In the genomic region with DNA sequence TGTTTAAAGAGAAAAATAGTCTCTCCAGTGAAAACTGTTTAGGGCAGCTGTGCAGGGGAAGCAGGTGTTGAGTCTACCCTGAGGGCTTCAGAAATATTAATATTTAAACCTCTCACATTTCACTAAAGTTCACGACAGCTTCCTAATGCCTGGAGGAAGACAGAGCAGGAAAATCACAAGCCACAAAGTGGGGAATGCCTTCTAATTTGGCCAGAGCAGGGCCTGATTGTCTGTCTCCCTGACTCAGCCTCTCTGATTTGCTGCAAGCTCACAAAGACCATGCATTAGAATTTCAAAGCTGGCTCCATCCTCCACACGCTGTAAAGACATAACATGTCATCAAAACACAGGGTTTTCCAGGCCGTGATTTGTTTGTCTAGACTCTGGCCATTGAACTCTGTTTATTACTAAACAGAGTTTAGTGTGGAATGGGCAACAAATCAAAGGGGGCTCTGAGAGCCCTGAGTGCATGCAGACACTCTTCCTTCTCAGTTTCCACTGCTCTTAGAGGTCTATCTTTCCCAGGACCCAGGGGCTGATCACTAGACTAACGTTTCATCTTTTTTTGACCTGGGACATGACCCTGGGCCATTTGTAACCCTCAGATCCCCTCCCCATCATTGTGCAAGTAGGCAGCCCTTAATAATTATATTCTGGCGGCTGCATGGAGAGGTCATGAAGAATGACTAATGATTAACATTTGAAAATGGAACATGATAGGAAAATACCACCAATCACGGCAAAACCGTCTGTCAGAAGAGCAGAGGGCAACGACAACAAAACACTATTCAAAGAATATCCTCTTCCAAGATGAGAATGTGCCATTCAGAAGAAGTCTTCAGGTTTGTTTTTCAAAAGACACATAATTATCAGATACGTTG, we compare ENCODE assay signal across 1 cellular context.
A peak's percentile ranks its signal among the peaks of the same experiment; 100 is the strongest.
TF ChIP-seq lines count a peak whose summit lies in the region.

No MANE protein-coding gene starts in this region.

TF ChIP-seq in HepG2, 621 proteins besides CTCF, POLR2A, EP300 and RAD21 (continued from another document):
- TF ChIP-seq, protein P1, sequence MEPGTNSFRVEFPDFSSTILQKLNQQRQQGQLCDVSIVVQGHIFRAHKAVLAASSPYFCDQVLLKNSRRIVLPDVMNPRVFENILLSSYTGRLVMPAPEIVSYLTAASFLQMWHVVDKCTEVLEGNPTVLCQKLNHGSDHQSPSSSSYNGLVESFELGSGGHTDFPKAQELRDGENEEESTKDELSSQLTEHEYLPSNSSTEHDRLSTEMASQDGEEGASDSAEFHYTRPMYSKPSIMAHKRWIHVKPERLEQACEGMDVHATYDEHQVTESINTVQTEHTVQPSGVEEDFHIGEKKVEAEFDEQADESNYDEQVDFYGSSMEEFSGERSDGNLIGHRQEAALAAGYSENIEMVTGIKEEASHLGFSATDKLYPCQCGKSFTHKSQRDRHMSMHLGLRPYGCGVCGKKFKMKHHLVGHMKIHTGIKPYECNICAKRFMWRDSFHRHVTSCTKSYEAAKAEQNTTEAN (CRISPR knock-in tag; conservative IDR thresholded peaks at IDR 0.05): no peak
- TF ChIP-seq KDM4B (CRISPR knock-in tag; IDR thresholded peaks at IDR 0.05) (no peak), HMG20A (CRISPR knock-in tag; IDR thresholded peaks at IDR 0.05; ENCODE audit: borderline replicate concordance) (peak; percentile 94), SOX5 (CRISPR knock-in tag; IDR thresholded peaks at IDR 0.05; ENCODE audit: borderline replicate concordance) (peak; percentile 90; the same call in 1 of the 2 replicates), SRF (IDR thresholded peaks at IDR 0.05; ENCODE audit: low read depth, low read length) (no peak), ATF7 (IDR thresholded peaks at IDR 0.05) (no peak), ATF7 (CRISPR knock-in tag; IDR thresholded peaks at IDR 0.05) (no peak), ZNF615 (CRISPR knock-in tag; IDR thresholded peaks at IDR 0.05; ENCODE audit: borderline replicate concordance) (no peak), AHR (CRISPR knock-in tag; IDR thresholded peaks at IDR 0.05) (no peak), ZFP1 (CRISPR knock-in tag; IDR thresholded peaks at IDR 0.05) (peak; percentile 9; the same call in 1 of the 2 replicates)
- TF ChIP-seq, protein P2, sequence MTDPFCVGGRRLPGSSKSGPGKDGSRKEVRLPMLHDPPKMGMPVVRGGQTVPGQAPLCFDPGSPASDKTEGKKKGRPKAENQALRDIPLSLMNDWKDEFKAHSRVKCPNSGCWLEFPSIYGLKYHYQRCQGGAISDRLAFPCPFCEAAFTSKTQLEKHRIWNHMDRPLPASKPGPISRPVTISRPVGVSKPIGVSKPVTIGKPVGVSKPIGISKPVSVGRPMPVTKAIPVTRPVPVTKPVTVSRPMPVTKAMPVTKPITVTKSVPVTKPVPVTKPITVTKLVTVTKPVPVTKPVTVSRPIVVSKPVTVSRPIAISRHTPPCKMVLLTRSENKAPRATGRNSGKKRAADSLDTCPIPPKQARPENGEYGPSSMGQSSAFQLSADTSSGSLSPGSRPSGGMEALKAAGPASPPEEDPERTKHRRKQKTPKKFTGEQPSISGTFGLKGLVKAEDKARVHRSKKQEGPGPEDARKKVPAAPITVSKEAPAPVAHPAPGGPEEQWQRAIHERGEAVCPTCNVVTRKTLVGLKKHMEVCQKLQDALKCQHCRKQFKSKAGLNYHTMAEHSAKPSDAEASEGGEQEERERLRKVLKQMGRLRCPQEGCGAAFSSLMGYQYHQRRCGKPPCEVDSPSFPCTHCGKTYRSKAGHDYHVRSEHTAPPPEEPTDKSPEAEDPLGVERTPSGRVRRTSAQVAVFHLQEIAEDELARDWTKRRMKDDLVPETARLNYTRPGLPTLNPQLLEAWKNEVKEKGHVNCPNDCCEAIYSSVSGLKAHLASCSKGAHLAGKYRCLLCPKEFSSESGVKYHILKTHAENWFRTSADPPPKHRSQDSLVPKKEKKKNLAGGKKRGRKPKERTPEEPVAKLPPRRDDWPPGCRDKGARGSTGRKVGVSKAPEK (CRISPR knock-in tag; IDR thresholded peaks at IDR 0.05; ENCODE audit: borderline replicate concordance): no peak
- TF ChIP-seq, protein P3, sequence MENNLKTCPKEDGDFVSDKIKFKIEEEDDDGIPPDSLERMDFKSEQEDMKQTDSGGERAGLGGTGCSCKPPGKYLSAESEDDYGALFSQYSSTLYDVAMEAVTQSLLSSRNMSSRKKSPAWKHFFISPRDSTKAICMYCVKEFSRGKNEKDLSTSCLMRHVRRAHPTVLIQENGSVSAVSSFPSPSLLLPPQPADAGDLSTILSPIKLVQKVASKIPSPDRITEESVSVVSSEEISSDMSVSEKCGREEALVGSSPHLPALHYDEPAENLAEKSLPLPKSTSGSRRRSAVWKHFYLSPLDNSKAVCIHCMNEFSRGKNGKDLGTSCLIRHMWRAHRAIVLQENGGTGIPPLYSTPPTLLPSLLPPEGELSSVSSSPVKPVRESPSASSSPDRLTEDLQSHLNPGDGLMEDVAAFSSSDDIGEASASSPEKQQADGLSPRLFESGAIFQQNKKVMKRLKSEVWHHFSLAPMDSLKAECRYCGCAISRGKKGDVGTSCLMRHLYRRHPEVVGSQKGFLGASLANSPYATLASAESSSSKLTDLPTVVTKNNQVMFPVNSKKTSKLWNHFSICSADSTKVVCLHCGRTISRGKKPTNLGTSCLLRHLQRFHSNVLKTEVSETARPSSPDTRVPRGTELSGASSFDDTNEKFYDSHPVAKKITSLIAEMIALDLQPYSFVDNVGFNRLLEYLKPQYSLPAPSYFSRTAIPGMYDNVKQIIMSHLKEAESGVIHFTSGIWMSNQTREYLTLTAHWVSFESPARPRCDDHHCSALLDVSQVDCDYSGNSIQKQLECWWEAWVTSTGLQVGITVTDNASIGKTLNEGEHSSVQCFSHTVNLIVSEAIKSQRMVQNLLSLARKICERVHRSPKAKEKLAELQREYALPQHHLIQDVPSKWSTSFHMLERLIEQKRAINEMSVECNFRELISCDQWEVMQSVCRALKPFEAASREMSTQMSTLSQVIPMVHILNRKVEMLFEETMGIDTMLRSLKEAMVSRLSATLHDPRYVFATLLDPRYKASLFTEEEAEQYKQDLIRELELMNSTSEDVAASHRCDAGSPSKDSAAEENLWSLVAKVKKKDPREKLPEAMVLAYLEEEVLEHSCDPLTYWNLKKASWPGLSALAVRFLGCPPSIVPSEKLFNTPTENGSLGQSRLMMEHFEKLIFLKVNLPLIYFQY (CRISPR knock-in tag; IDR thresholded peaks at IDR 0.05; ENCODE audit: borderline replicate concordance): no peak
- TF ChIP-seq, protein P4, sequence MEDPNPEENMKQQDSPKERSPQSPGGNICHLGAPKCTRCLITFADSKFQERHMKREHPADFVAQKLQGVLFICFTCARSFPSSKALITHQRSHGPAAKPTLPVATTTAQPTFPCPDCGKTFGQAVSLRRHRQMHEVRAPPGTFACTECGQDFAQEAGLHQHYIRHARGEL (CRISPR knock-in tag; IDR thresholded peaks at IDR 0.05): no peak
